In genomic region chr16:912322-912683, GRCh38 we compare ENCODE assay signal across 15 cellular contexts.
"Had no signal": no experiment of that assay in that cellular context is flagged by ENCODE, and none has a peak within 500 bp of the region (broad histone marks: within the 10 kb centered on the region; RNA-seq: fewer than 3 reads in every experiment).

No MANE protein-coding gene starts in this region.

- DNase-seq: activated CD4-positive, alpha-beta T cell treated with anti-CD3 and anti-CD28 coated beads for 36 hours; activated CD4-positive, alpha-beta T cell treated with anti-CD3 and anti-CD28 coated beads, Interleukin-2, amount 50 U/mL, for 48 hours; activated gamma-delta T cell; foreskin fibroblast; left colon; lower lobe of right lung; natural killer cell; stimulated activated CD4-positive, alpha-beta T cell treated with anti-CD3 and anti-CD28 coated beads, Interleukin-2, amount 100 ng/mL, for 24 hours; stimulated activated naive CD8-positive, alpha-beta T cell treated with anti-CD3 and anti-CD28 coated beads, Interleukin-15, Interleukin-2, amounts not matched to agents 100 U/mL and 50 U/mL, for 24 hours; upper lobe of right lung had no signal

- ATAC-seq: activated CD4-positive, alpha-beta T cell treated with anti-CD3 and anti-CD28 coated beads for 36 hours; lower lobe of right lung; stimulated activated naive CD8-positive, alpha-beta T cell treated with anti-CD3 and anti-CD28 coated beads, Interleukin-15, Interleukin-2, amounts not matched to agents 100 U/mL and 50 U/mL, for 24 hours; upper lobe of right lung had no signal

- H3K4me3 Mint-ChIP-seq: activated CD4-positive, alpha-beta T cell treated with anti-CD3 and anti-CD28 coated beads for 36 hours; activated naive CD4-positive, alpha-beta T cell treated with anti-CD3 and anti-CD28 coated beads, Interleukin-2, amount 50 U/mL, for 24 hours; natural killer cell; T-helper 2 cell treated with Interferon-gamma antibody and Interleukin-4, amounts not matched to agents 5 μg/mL and 100 μg/mL, for 36 hours had no signal

- H3K27ac Mint-ChIP-seq: activated CD4-positive, alpha-beta T cell treated with anti-CD3 and anti-CD28 coated beads for 36 hours; activated naive CD4-positive, alpha-beta T cell treated with anti-CD3 and anti-CD28 coated beads, Interleukin-2, amount 50 U/mL, for 24 hours; natural killer cell; T-helper 2 cell treated with Interferon-gamma antibody and Interleukin-4, amounts not matched to agents 5 μg/mL and 100 μg/mL, for 36 hours had no signal

- H3K9me3 Mint-ChIP-seq: activated naive CD4-positive, alpha-beta T cell treated with anti-CD3 and anti-CD28 coated beads, Interleukin-2, amount 50 U/mL, for 24 hours; natural killer cell had no signal

- H3K27me3 ChIP-seq: right atrium auricular region, testis, upper lobe of right lung had no signal

- H3K4me1 Mint-ChIP-seq: activated CD4-positive, alpha-beta T cell treated with anti-CD3 and anti-CD28 coated beads for 36 hours; natural killer cell had no signal

- H3K4me1 ChIP-seq: lower lobe of right lung, right atrium auricular region, testis, upper lobe of right lung had no signal

- H3K4me3 ChIP-seq: lower lobe of right lung, right atrium auricular region, testis, upper lobe of right lung had no signal

- H3K36me3 ChIP-seq: upper lobe of right lung had no signal

- H3K36me3 Mint-ChIP-seq: natural killer cell had no signal

- H3K9me3 ChIP-seq: lower lobe of right lung, testis, upper lobe of right lung had no signal

- H3K27ac ChIP-seq: epithelial cell of prostate, lower lobe of right lung, right atrium auricular region, testis, upper lobe of right lung had no signal

- H3K27me3 Mint-ChIP-seq: activated CD4-positive, alpha-beta T cell treated with anti-CD3 and anti-CD28 coated beads for 36 hours; activated naive CD4-positive, alpha-beta T cell treated with anti-CD3 and anti-CD28 coated beads, Interleukin-2, amount 50 U/mL, for 24 hours had no signal
